ENCODE assay signal across 9 cellular contexts in the genomic region with DNA sequence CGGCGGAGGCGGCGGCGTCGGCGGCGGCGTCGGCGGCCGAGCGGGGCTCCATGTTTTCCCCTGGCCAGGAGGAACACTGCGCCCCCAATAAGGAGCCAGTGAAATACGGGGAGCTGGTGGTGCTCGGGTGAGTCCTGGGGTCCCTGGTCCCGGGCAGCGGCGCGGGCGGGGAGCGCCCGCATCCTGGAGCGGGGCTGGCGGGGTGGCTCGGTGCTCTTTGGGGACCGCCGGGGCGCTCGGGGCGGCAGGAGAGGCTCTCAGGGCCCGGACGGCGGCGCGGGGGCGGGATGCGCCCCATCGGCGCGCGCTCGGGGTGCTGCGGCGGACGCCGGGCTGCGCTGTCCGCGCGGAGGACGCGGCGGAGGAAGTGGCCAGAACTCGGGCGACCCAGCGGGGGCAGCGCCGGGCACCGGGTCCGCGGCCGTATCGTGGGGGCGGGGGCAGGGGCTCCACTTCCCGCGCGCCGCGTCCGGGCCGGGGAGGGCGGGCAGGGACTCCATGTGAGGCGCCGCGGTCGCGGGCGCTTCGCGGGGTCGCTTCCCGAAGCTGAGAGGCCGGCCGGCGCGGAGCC. TPM values are rescaled to one million over a fixed set of nuclear protein-coding genes. Genes with fewer than 3 reads are reported as not detected.
DNase-seq lines count a peak whose midpoint lies in the region; ATAC-seq, FAIRE-seq and TF ChIP-seq lines count a peak whose summit lies in the region.
"Had no signal": no experiment of that assay in that cellular context is flagged by ENCODE, and none has a peak within 500 bp of the region (broad histone marks: within the 10 kb centered on the region; RNA-seq: fewer than 3 reads in every experiment).

No MANE protein-coding gene starts in this region.

- CTCF ChIA-PET in A673 (lab: Charles Lee): interaction anchor here (1.4 kb wide), 1 partner anchor 386 kb away, joined by 4 read pairs; no protein-coding TSS in a partner anchor

- no TSS peak for BruUV-seq in A673 (replicated peaks; lab: Mats Ljungman, UMichigan)

- no peaks in the 10 kb centered on the region for H3K36me3 ChIP-seq in A673 (ENCODE audit: insufficient read depth, low read length, poor library complexity, severe bottlenecking)

- no peak for TF ChIP-seq CTCF in A673 (conservative IDR thresholded peaks at IDR 0.05; ENCODE audit: low read depth, low read length)

- H3K4me3 ChIP-seq in A673 (ENCODE audit: low read depth, low read length, poor library complexity, severe bottlenecking): peak overlapping the region; percentile 86

- peaks cover 34% of the 10 kb centered on the region for H3K27me3 ChIP-seq in A673 (replicated peaks; ENCODE audit: insufficient read depth, low read depth, low read length, poor library complexity)

- H3K4me1 ChIP-seq in A673 (ENCODE audit: insufficient read depth, low read length, poor library complexity, severe bottlenecking): peaks cover 12% of the 10 kb centered on the region

- H3K9me3 ChIP-seq in A673 (ENCODE audit: low read depth, low read length, poor library complexity, severe bottlenecking): no peaks in the 10 kb centered on the region

- no peak for FAIRE-seq in frontal cortex (lab: Jason Lieb, UNC)
- FAIRE-seq: GM18507 had no signal

- ATAC-seq in GM19025 (IDR thresholded peaks at IDR 0.05; ENCODE audit: low read depth, unreplicated experiment) (peak; percentile 13), HG03439 (IDR thresholded peaks at IDR 0.05; ENCODE audit: unreplicated experiment) (peak; percentile 35)

- peak overlapping the region; percentile 69 for H3K27ac ChIP-seq in A673 (ENCODE audit: low read depth, low read length, poor library complexity, severe bottlenecking)

- DNase-seq in A673 (ENCODE audit: low spot score) (no peak), frontal cortex (ENCODE audit: low spot score in 2 of 2) (peak; percentile 22 to 51), nucleus accumbens (lab: John Stamatoyannopoulos, UW) (peak in 31 of 56 donors; percentile 5 to 73 (median 45)), NCI-H1092 (lab: John Stamatoyannopoulos, UW) (no peak), islet precursor cell (no peak)
- peak; percentile 54 to 58 for DNase-seq in activated T-cell treated with anti-CD3 and anti-CD28 coated beads, Interleukin-2, amount 50 U/mL, for 48 hours

- POLR2A ChIA-PET in A673 (lab: Charles Lee; ENCODE audit: low non-redundant PET): no interaction called here

- intact Hi-C loops in A673 (cut with micrococcal nuclease; ENCODE audit: unreplicated experiment): loop anchor here (5.0 to 10.0 kb wide), 2 partner anchors 226 to 401 kb away; no protein-coding TSS in a partner anchor

RNA-seq across cellular contexts. Expression of a gene that starts 0.5 kb away (rescaled TPM):
- total RNA-seq in A673 (2021) (5.5 and 8.1 TPM in 2 replicates), frontal cortex (36.7 TPM)

Comparison
In these comparisons a context has a peak if more than half of its experiments do, and no peak if none do; other contexts are left out.
1. DNase-seq: peak in activated T-cell treated with anti-CD3 and anti-CD28 coated beads, Interleukin-2, amount 50 U/mL, for 48 hours (2 of 2), frontal cortex (2 of 2) and nucleus accumbens (31 of 56); none in A673 (single experiment), NCI-H1092 (single experiment) and islet precursor cell (single experiment).